8 cellular contexts compared by ENCODE assay signal in the genomic region with DNA sequence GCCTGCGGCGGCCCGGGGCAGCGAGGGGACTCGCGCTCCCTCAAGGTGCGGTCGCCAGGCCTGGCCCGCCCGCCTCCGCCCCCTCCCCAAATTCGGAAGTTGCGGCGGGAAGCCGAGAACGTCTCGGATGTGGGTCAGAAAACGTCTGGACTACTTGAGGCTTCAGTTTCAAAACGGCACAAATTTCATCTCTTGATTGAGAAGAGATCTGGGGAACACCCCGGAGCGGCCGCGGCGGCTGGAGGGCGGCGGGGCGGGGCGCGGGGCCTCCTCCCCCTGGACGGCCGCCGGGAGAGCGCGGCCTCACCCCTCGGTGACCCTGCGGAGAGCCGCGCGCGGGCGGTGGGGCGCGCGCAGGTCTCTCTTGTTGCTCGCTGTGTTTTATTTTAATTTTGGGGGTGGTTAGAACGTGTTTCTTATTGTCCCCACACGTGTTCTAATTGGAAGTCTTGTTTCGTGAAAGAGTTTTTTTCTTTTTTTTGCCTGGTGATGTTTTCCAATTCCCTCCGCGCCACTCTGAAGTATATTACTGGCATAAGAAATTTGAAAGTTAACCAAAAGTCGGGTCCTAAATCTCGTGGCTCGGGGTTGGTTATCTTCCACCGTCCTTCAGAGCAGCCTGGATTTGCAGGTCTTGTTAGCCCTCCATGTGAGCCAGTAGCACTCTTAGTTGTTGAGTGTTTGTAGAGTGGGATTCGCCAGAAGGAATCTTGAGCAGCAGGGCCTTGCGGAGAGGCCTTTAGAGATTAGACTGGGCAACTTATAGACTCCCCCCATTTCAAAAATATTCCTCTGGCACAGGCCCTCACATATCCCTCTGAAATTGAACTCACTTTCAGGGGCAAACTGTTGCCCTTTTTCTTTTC. TPM values are rescaled to one million over a fixed set of nuclear protein-coding genes. Genes with fewer than 3 reads are reported as not detected.
DNase-seq lines count a peak whose midpoint lies in the region; FAIRE-seq and TF ChIP-seq lines count a peak whose summit lies in the region.

No MANE protein-coding gene starts in this region.

- no peaks in the 10 kb centered on the region for H3K27me3 ChIP-seq in astrocyte (ENCODE audit: insufficient read depth, low read length)

- no peaks in the 10 kb centered on the region for H3K36me3 ChIP-seq in astrocyte (ENCODE audit: insufficient read depth, low read length)

- DNase-seq in Daoy (ENCODE audit: low read depth), result peak; percentile 56
- DNase-seq in Jurkat, Clone E6-1 (ENCODE audit: low read depth, low spot score), result no peak
- no peak for DNase-seq in astrocyte (ENCODE audit: low read depth)
- DNase-seq in mesothelial cell of epicardium (ENCODE audit: low spot score in 2 of 2, unreplicated experiment in 2 of 2), result no peak
- DNase-seq in NCI-H1694 treated with DMSO at 0.1 percent for 48 hours (lab: John Stamatoyannopoulos, UW), result no peak
- no peak for DNase-seq in RCC 7860 (ENCODE audit: low spot score)
- DNase-seq in caudate nucleus (lab: John Stamatoyannopoulos, UW), result no peak
- no peak for DNase-seq in MV-4-11 (lab: John Stamatoyannopoulos, UW)

- H3K79me2 ChIP-seq in astrocyte (ENCODE audit: insufficient read depth, low read length), result peaks cover 10% of the 10 kb centered on the region

- H3K4me1 Mint-ChIP-seq in astrocyte (ENCODE audit: low read depth, unreplicated experiment) (peaks cover 2% of the 10 kb centered on the region), mesothelial cell of epicardium (peaks cover 6% of the 10 kb centered on the region)

- H3K4me3 ChIP-seq in Jurkat, Clone E6-1 (ENCODE audit: low read length), result peak overlapping the region; percentile 48
- peak overlapping the region; percentile 55 for H3K4me3 ChIP-seq in astrocyte (ENCODE audit: insufficient read depth, low read depth, low read length)

- H4K20me1 ChIP-seq in astrocyte (ENCODE audit: insufficient read depth, low read length), result peaks cover 38% of the 10 kb centered on the region

- H3K27ac ChIP-seq in astrocyte (ENCODE audit: low read depth, low read length) (peak overlapping the region; percentile 12), caudate nucleus (ENCODE audit: low read depth, low read length) (no peak overlapping the region)

- peak overlapping the region; percentile 86 for H3K4me2 ChIP-seq in astrocyte (ENCODE audit: low read length)

- TF ChIP-seq CTCF in astrocyte (IDR thresholded peaks at IDR 0.05; ENCODE audit: insufficient read depth, low read depth, low read length) (no peak), mesothelial cell of epicardium (IDR thresholded peaks at IDR 0.05; ENCODE audit: unreplicated experiment) (no peak)

- H3K27me3 Mint-ChIP-seq in astrocyte (ENCODE audit: low read depth, unreplicated experiment), result peaks cover 28% of the 10 kb centered on the region
- H3K27me3 Mint-ChIP-seq in mesothelial cell of epicardium (ENCODE audit: low read depth), result peaks cover 63% of the 10 kb centered on the region

- H3K27ac Mint-ChIP-seq in astrocyte (ENCODE audit: unreplicated experiment) (no peak overlapping the region), mesothelial cell of epicardium (no peak overlapping the region)

- H3K9me3 Mint-ChIP-seq in astrocyte (ENCODE audit: unreplicated experiment) (no peaks in the 10 kb centered on the region), mesothelial cell of epicardium (no peaks in the 10 kb centered on the region)

- peak overlapping the region; percentile 74 for H3K9ac ChIP-seq in astrocyte (ENCODE audit: low read length)

- H2AFZ ChIP-seq in astrocyte (ENCODE audit: low read depth, low read length), result no peak overlapping the region

- H3K9me3 ChIP-seq in astrocyte (ENCODE audit: insufficient read depth, low read depth, low read length), result no peaks in the 10 kb centered on the region

- no peak for FAIRE-seq in astrocyte (lab: Jason Lieb, UNC)
- no peak for FAIRE-seq in RCC 7860 (lab: Jason Lieb, UNC)

- H3K36me3 Mint-ChIP-seq in astrocyte (ENCODE audit: low read depth, unreplicated experiment) (no peaks in the 10 kb centered on the region), mesothelial cell of epicardium (no peaks in the 10 kb centered on the region)

- peak overlapping the region; percentile 85 for H3K4me3 Mint-ChIP-seq in astrocyte (ENCODE audit: unreplicated experiment)
- H3K4me3 Mint-ChIP-seq in mesothelial cell of epicardium, result peak overlapping the region; percentile 68

- peaks cover 18% of the 10 kb centered on the region for H3K4me1 ChIP-seq in astrocyte (ENCODE audit: insufficient read depth, low read length)

RNA-seq across cellular contexts. Expression of a gene that starts 0.7 kb away (rescaled TPM):
- 2.1 and 8.1 TPM in 2 replicates for total RNA-seq in Daoy (2014; rRNA removed; shearing (Covaris generic))
- polyA plus RNA-seq in Jurkat, Clone E6-1 (2012; ENCODE audit: insufficient read depth, insufficient read length), result 6.4 TPM
- 1.8 and 2.5 TPM in 2 replicates for total RNA-seq in astrocyte
- total RNA-seq in mesothelial cell of epicardium, result 5.0 to 5.4 TPM (median 5.1 TPM) in 3 replicates
